ENCODE assay signal across 22 cellular contexts in the genomic region with DNA sequence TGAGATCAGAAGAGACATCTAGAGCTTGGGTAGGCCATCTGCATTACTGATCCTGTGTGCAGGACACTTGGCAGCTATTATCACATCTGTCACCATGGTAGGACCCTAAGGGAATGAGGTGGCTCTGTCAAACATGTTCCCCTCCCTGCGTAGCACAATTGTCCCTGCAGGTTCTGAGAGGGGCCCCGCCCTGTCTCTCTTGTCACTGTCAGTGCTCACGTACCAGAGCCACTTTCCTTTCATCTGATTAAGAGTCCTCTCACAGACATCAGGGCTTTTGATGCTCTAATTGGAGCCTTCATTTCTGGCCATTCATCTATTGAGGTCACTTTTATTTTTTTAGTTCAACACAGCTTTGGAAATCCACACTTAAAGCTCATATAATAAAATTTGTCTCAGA. TPM values are rescaled to one million over a fixed set of nuclear protein-coding genes. Genes with fewer than 3 reads are reported as not detected.
DNase-seq lines count a peak whose midpoint lies in the region; ATAC-seq, FAIRE-seq and TF ChIP-seq lines count a peak whose summit lies in the region.
"Had no signal": no experiment of that assay in that cellular context is flagged by ENCODE, and none has a peak within 500 bp of the region (broad histone marks: within the 10 kb centered on the region; RNA-seq: fewer than 3 reads in every experiment).

No MANE protein-coding gene starts in this region.

- no peaks in the 10 kb centered on the region for H3K9me1 ChIP-seq in K562 (ENCODE audit: control insufficient read depth, insufficient read depth, low read length)

- no peaks in the 10 kb centered on the region for H4K20me1 ChIP-seq in K562 (replicated peaks; ENCODE audit: control insufficient read depth, insufficient read depth, low read length)
- H4K20me1 ChIP-seq: BLaER1 treated with 17β-estradiol and CSF1 and Interleukin-3, amounts not matched to agents 10 nM and 100 nM had no signal

- in situ Hi-C loops in K562 (cut with MboI) (no loop called here), gastrocnemius medialis (cut with MboI; ENCODE audit: low sequenced_read_pairs in 4 of 4) (loop anchor here in 2 of 4 donors (10.0 to 25.0 kb wide), 2 partner anchors 119 to 317 kb away; no protein-coding TSS in a partner anchor)

- 23% methylated on average over 3 of the region's 3 CpGs for WGBS in K562 (ENCODE audit: insufficient coverage, low coverage, missing lambda C conversion rate)

- ATAC-seq in K562 (peak; percentile 75), gastrocnemius medialis (peak in 1 of 2 donors; percentile 19)
- ATAC-seq: CD8-positive, alpha-beta T cell had no signal

- H3K9ac ChIP-seq in K562 (ENCODE audit: insufficient read depth in 1 of 2, low read depth in 2 of 2, low read length in 2 of 2): no peak overlapping the region
- H3K9ac ChIP-seq: BLaER1 treated with 17β-estradiol and CSF1 and Interleukin-3, amounts not matched to agents 10 nM and 100 nM had no signal

- H3K27ac ChIP-seq in K562 (ENCODE audit: extremely low read depth, low read depth, low read length): no peak overlapping the region
- H3K27ac ChIP-seq in gastrocnemius medialis: peak overlapping the region in 3 of 4 donors; percentile 7 to 65 (median 43)
- H3K27ac ChIP-seq: BLaER1 treated with 17β-estradiol and CSF1 and Interleukin-3, amounts not matched to agents 10 nM and 100 nM; C4-2B had no signal

- H3K36me3 ChIP-seq in K562 (ENCODE audit: control insufficient read depth, insufficient read depth, low read length) (no peaks in the 10 kb centered on the region), gastrocnemius medialis (peaks cover 0 to 70% of the 10 kb centered on the region in 2 donors)
- H3K36me3 ChIP-seq: BLaER1 treated with 17β-estradiol and CSF1 and Interleukin-3, amounts not matched to agents 10 nM and 100 nM had no signal

- H3K9me3 ChIP-seq in K562 (replicated peaks; ENCODE audit: control insufficient read depth, insufficient read depth, low read depth, low read length): no peaks in the 10 kb centered on the region
- no peaks in the 10 kb centered on the region for H3K9me3 ChIP-seq in gastrocnemius medialis
- H3K9me3 ChIP-seq: BLaER1 treated with 17β-estradiol and CSF1 and Interleukin-3, amounts not matched to agents 10 nM and 100 nM; Caco-2 had no signal

- no peak for FAIRE-seq in K562 (lab: Jason Lieb, UNC)
- FAIRE-seq: A204.1, D721Med, G401.6, GM12891, GM19239 had no signal

- H3K79me2 ChIP-seq in K562 (ENCODE audit: control insufficient read depth, insufficient read depth, low read length): no peaks in the 10 kb centered on the region

- no peak for TF ChIP-seq EP300 in K562 (IDR thresholded peaks at IDR 0.05; ENCODE audit: low read length)

- POLR2A ChIA-PET in K562 (lab: Yijun Ruan, JAX): no interaction called here

- no peak overlapping the region for H2AFZ ChIP-seq in K562 (ENCODE audit: low read depth, low read length)

- BruUV-seq in K562 (replicated peaks; lab: Mats Ljungman, UMichigan): no TSS peak

- H3K27me3 ChIP-seq in K562 (ENCODE audit: control insufficient read depth in 2 of 2, insufficient read depth in 2 of 2, low read length in 2 of 2) (no peaks in the 10 kb centered on the region), gastrocnemius medialis (no peaks in the 10 kb centered on the region)
- H3K27me3 ChIP-seq: BLaER1 treated with 17β-estradiol and CSF1 and Interleukin-3, amounts not matched to agents 10 nM and 100 nM had no signal

- no peak overlapping the region for H3K4me2 ChIP-seq in K562 (ENCODE audit: insufficient read depth, low read length)
- H3K4me2 ChIP-seq: BLaER1 treated with 17β-estradiol and CSF1 and Interleukin-3, amounts not matched to agents 10 nM and 100 nM had no signal

- TF ChIP-seq CTCF in K562 (IDR thresholded peaks at IDR 0.05 in 2 of 3, conservative IDR thresholded peaks at IDR 0.05 in 1 of 3; ENCODE audit: insufficient read depth in 2 of 3, low read depth in 1 of 3, low read length in 3 of 3) (no peak), gastrocnemius medialis (IDR thresholded peaks at IDR 0.05 in 4 of 5, conservative IDR thresholded peaks at IDR 0.05 in 1 of 5) (no peak)

- peak; percentile 34 for DNase-seq in NCI-H748 (lab: John Stamatoyannopoulos, UW; ENCODE audit: unreplicated experiment)
- no peak for DNase-seq in NCI-H748 treated with DMSO at 0.1 percent for 48 hours (lab: John Stamatoyannopoulos, UW)
- no peak for DNase-seq in K562 (ENCODE audit: extremely low read depth in 1 of 4, low spot score in 3 of 4)
- no peak for DNase-seq in gastrocnemius medialis
- no peak for DNase-seq in AG20443 (ENCODE audit: low spot score)
- no peak for DNase-seq in OCI-M2 (lab: John Stamatoyannopoulos, UW; ENCODE audit: unreplicated experiment)
- DNase-seq: 8988T; ACHN; AML-193; Caco-2; Calu3; CD4-positive, alpha-beta T cell; CD8-positive, alpha-beta T cell; DMS79 treated with DMSO at 0.1 percent for 48 hours; GF-D8 had no signal

- no peaks in the 10 kb centered on the region for H3K4me1 ChIP-seq in K562 (replicated peaks in 1 of 2; ENCODE audit: control insufficient read depth in 2 of 2, insufficient read depth in 2 of 2, low read length in 2 of 2)
- no peaks in the 10 kb centered on the region for H3K4me1 ChIP-seq in gastrocnemius medialis
- H3K4me1 ChIP-seq: BLaER1 treated with 17β-estradiol and CSF1 and Interleukin-3, amounts not matched to agents 10 nM and 100 nM; Caco-2 had no signal

- intact Hi-C loops in K562 (cut with micrococcal nuclease): loop anchor here (5.0 kb wide), 1 partner anchor 87 kb away; no protein-coding TSS in a partner anchor
- intact Hi-C loops in gastrocnemius medialis (cut with DNase I; ENCODE audit: low total_unique reads): no loop called here

- TF ChIP-seq POLR2A in K562 (conservative IDR thresholded peaks at IDR 0.05) (no peak), gastrocnemius medialis (IDR thresholded peaks at IDR 0.05) (no peak)

- no peak for TF ChIP-seq RAD21 in K562 (CRISPR knock-in tag; conservative IDR thresholded peaks at IDR 0.05 in 1 of 2, IDR thresholded peaks at IDR 0.05 in 1 of 2)

- no peak overlapping the region for H3K4me3 ChIP-seq in K562
- no peak overlapping the region for H3K4me3 ChIP-seq in gastrocnemius medialis
- H3K4me3 ChIP-seq: BLaER1 treated with 17β-estradiol and CSF1 and Interleukin-3, amounts not matched to agents 10 nM and 100 nM had no signal

- CTCF ChIA-PET in K562 (lab: Yijun Ruan, JAX; ENCODE audit: low intra/inter-chr PET ratio): no interaction called here

TF ChIP-seq in K562, 482 proteins besides CTCF, POLR2A, EP300 and RAD21:
- TF ChIP-seq, protein P1, sequence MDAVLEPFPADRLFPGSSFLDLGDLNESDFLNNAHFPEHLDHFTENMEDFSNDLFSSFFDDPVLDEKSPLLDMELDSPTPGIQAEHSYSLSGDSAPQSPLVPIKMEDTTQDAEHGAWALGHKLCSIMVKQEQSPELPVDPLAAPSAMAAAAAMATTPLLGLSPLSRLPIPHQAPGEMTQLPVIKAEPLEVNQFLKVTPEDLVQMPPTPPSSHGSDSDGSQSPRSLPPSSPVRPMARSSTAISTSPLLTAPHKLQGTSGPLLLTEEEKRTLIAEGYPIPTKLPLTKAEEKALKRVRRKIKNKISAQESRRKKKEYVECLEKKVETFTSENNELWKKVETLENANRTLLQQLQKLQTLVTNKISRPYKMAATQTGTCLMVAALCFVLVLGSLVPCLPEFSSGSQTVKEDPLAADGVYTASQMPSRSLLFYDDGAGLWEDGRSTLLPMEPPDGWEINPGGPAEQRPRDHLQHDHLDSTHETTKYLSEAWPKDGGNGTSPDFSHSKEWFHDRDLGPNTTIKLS (IDR thresholded peaks at IDR 0.05; ENCODE audit: borderline replicate concordance, low read depth): no peak
- no peak for TF ChIP-seq ZNF311 (CRISPR knock-in tag; IDR thresholded peaks at IDR 0.05)
- no peak for TF ChIP-seq SP2 (IDR thresholded peaks at IDR 0.05; ENCODE audit: extremely low read depth, low read depth, low read length, poor library complexity, severe bottlenecking)
- TF ChIP-seq, protein P2, sequence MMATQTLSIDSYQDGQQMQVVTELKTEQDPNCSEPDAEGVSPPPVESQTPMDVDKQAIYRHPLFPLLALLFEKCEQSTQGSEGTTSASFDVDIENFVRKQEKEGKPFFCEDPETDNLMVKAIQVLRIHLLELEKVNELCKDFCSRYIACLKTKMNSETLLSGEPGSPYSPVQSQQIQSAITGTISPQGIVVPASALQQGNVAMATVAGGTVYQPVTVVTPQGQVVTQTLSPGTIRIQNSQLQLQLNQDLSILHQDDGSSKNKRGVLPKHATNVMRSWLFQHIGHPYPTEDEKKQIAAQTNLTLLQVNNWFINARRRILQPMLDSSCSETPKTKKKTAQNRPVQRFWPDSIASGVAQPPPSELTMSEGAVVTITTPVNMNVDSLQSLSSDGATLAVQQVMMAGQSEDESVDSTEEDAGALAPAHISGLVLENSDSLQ (IDR thresholded peaks at IDR 0.05): peak; percentile 60

RNA-seq across cellular contexts. Expression of a gene that starts 38.5 kb away (rescaled TPM):
- total RNA-seq in K562 (2011; cell fraction: chromatin; rRNA removed; ENCODE audit: low replicate concordance): 1.6 and 8.7 TPM in 2 replicates
- 0.50 and 1.4 TPM in 2 replicates for total RNA-seq in K562 (2011; cell fraction: nucleolus; rRNA removed)
- 2.7 and 3.7 TPM in 2 replicates for total RNA-seq in K562 (2011; cell fraction: nucleoplasm; rRNA removed)
- 2.7 and 3.8 TPM in 2 replicates for total RNA-seq in K562 (2014; rRNA removed)
- total RNA-seq in K562 (2014; rRNA removed; fragmentation: Illumina TruSeq; extraction: Trizol): 3.8 and 5.1 TPM in 2 replicates
- 3.6 and 4.4 TPM in 2 replicates for total RNA-seq in K562 (2015; rRNA removed; fragmentation: Illumina TruSeq; extraction: Trizol)
- total RNA-seq in K562 (2021): 2.2 and 2.5 TPM in 2 replicates
- polyA plus RNA-seq in K562 (2011; rRNA removed): 0.65 and 1.7 TPM in 2 replicates
- 0.49 and 0.63 TPM in 2 replicates for polyA plus RNA-seq in K562 (2011; cell fraction: cytosol; rRNA removed)
- polyA plus RNA-seq in K562 (2011; cell fraction: nucleus; rRNA removed): 2.0 and 2.9 TPM in 2 replicates
- polyA plus RNA-seq in K562 (2012): 3.9 and 12.9 TPM in 2 replicates
- 3.2 and 3.7 TPM in 2 replicates for polyA plus RNA-seq in K562 (2014; fragmentation: Illumina TruSeq; extraction: Trizol)
- 1 to 10 TPM; 1.7 to 3.4 TPM for polyA plus RNA-seq in K562 (2014; fragmentation: Nextera tagmentation; extraction: Ambion mirVana)
- 2.9 and 8.3 TPM in 2 replicates for polyA plus RNA-seq in K562 (2014; rRNA removed)
- polyA minus RNA-seq in K562 (2011; rRNA and poly(A)+ RNA removed): 2.6 and 3.6 TPM in 2 replicates
- 1.2 and 1.7 TPM in 2 replicates for polyA minus RNA-seq in K562 (2011; cell fraction: cytosol; rRNA and poly(A)+ RNA removed)
- 4.2 and 4.4 TPM in 2 replicates for polyA minus RNA-seq in K562 (2011; cell fraction: nucleus; rRNA and poly(A)+ RNA removed)
- 1,000 to 10,000 TPM; 6,824 to 7,704 (median 7,108) TPM for total RNA-seq in gastrocnemius medialis

Comparison
In these comparisons a context has a peak if more than half of its experiments do, and no peak if none do; other contexts are left out.
1. RNA of a gene that starts 38.5 kb away (total RNA-seq): 6,824 to 7,704 TPM in gastrocnemius medialis; 0.50 to 8.7 TPM in K562; every median in the first group is over 100 times any median in the second.